ENCODE assay signal across 3 cellular contexts in genomic region chr5:43112711-43113110, GRCh38.
A peak's percentile ranks its signal among the peaks of the same experiment; 100 is the strongest.
TF ChIP-seq lines count a peak whose summit lies in the region.

No MANE protein-coding gene starts in this region.

TF ChIP-seq in IMR-90, 13 proteins besides CTCF, POLR2A, EP300 and RAD21:
- 0 out of 2 replicates have a peak, but pooled peaks have one; percentile 5 for TF ChIP-seq MAFK (IDR thresholded peaks at IDR 0.05; ENCODE audit: low read depth, low read length)

TF ChIP-seq in K562, 482 proteins besides CTCF, POLR2A, EP300 and RAD21:
- TF ChIP-seq RBM25 (IDR thresholded peaks at IDR 0.05; ENCODE audit: low read depth, low read length, severe bottlenecking) (peak; percentile 7), C11orf30 (IDR thresholded peaks at IDR 0.05; ENCODE audit: low read depth) (peak; percentile 32; the same call in 1 of the 2 replicates), MAFG (tag; conservative IDR thresholded peaks at IDR 0.05) (0 out of 2 replicates have a peak, but pooled peaks have one; percentile 25), NFYB (IDR thresholded peaks at IDR 0.05; ENCODE audit: extremely low read depth, insufficient read length) (peak; percentile 78), ZNF316 (IDR thresholded peaks at IDR 0.05) (peak; percentile 79)

TF ChIP-seq in HepG2, 621 proteins besides CTCF, POLR2A, EP300 and RAD21:
- TF ChIP-seq NFYB (CRISPR knock-in tag; IDR thresholded peaks at IDR 0.05), result peak; percentile 51
- TF ChIP-seq MAFF (IDR thresholded peaks at IDR 0.05; ENCODE audit: low read depth, low read length), result 0 out of 2 replicates have a peak, but pooled peaks have one; percentile 11
TF ChIP-seq in HepG2: peak in this region for 2; not testable (repeated sequence) for 619.
